In genomic region chr4:150581611-150582010, GRCh38 we compare ENCODE assay signal across 1 cellular context.
TF ChIP-seq lines count a peak whose summit lies in the region.

No MANE protein-coding gene starts in this region.

TF ChIP-seq in GM23338, 12 proteins besides CTCF, POLR2A, EP300 and RAD21 (continued from another document):
- TF ChIP-seq REST (IDR thresholded peaks at IDR 0.05; ENCODE audit: unreplicated experiment) (no peak), POLR2AphosphoS5 (IDR thresholded peaks at IDR 0.05; ENCODE audit: low read depth) (no peak)
